In the genomic region with DNA sequence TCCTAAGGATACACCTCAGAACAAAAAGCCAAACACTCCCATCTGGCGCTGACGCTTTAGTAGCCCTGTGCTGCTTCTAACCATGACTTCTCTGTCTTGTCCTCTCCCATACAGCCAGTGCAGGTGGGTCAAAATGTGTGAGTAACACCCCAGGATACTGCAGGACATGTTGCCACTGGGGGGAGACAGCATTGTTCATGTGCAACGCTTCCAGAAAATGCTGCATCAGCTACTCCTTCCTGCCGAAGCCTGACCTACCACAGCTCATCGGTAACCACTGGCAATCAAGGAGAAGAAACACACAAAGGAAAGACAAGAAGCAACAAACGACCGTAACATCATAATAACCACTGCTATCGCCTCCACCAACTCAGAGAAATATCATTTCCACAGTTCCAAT, we compare ENCODE assay signal across 9 cellular contexts.
A peak's percentile ranks its signal among the peaks of the same experiment; 100 is the strongest.
DNase-seq lines count a peak whose midpoint lies in the region; ATAC-seq lines count a peak whose summit lies in the region.
"Had no signal": no experiment of that assay in that cellular context is flagged by ENCODE, and none has a peak within 500 bp of the region (broad histone marks: within the 10 kb centered on the region; RNA-seq: fewer than 3 reads in every experiment).

No MANE protein-coding gene starts in this region.

- peak; percentile 5 for DNase-seq in NCI-H510A treated with DMSO at 0.1 percent for 48 hours (lab: John Stamatoyannopoulos, UW)
- no peak for DNase-seq in NCI-H510A (lab: John Stamatoyannopoulos, UW)
- peak; percentile 30 for DNase-seq in HK-2 (ENCODE audit: unreplicated experiment)
- peak; percentile 45 for DNase-seq in UCSD-AML1 (lab: John Stamatoyannopoulos, UW; ENCODE audit: unreplicated experiment)
- DNase-seq in kidney glomerular epithelial cell (lab: John Stamatoyannopoulos, UW) = peak; percentile 12
- no peak for DNase-seq in stimulated activated CD4-positive, alpha-beta T cell treated with anti-CD3 and anti-CD28 coated beads, Interleukin-4, amount 100 ng/mL, for 24 hours
- DNase-seq: activated effector memory CD4-positive, alpha-beta T cell treated with anti-CD3 and anti-CD28 coated beads, Interleukin-2, amount 50 U/mL, for 16 hours had no signal

- ATAC-seq in GM19395 (IDR thresholded peaks at IDR 0.05; ENCODE audit: unreplicated experiment) (no peak), HG03354 (IDR thresholded peaks at IDR 0.05; ENCODE audit: poor library complexity, severe bottlenecking, unreplicated experiment) (no peak)

Comparison
In these comparisons a context has a peak if more than half of its experiments do, and no peak if none do; other contexts are left out.
1. DNase-seq: peak in NCI-H510A treated with DMSO at 0.1 percent for 48 hours (single experiment), HK-2 (single experiment), UCSD-AML1 (single experiment) and kidney glomerular epithelial cell (single experiment); none in NCI-H510A (single experiment) and stimulated activated CD4-positive, alpha-beta T cell treated with anti-CD3 and anti-CD28 coated beads, Interleukin-4, amount 100 ng/mL, for 24 hours (single experiment).